Comparison of ENCODE assay signal across 3 cellular contexts in genomic region chr11:83150450-83150849, GRCh38.
TF ChIP-seq lines count a peak whose summit lies in the region.

No MANE protein-coding gene starts in this region.

TF ChIP-seq in SK-N-SH, 30 proteins besides CTCF, POLR2A, EP300 and RAD21 (continues in another document):
- TF ChIP-seq FOXJ3 (CRISPR knock-in tag; IDR thresholded peaks at IDR 0.05) (no peak), USF1 (IDR thresholded peaks at IDR 0.05; ENCODE audit: borderline replicate concordance, low read depth) (no peak), MEF2A (IDR thresholded peaks at IDR 0.05; ENCODE audit: borderline replicate concordance, low read depth) (no peak), SMC3 (IDR thresholded peaks at IDR 0.05; ENCODE audit: low read depth, low read length) (no peak), SIN3A (IDR thresholded peaks at IDR 0.05; ENCODE audit: borderline replicate concordance, low read depth, low read length) (no peak), NFIC (IDR thresholded peaks at IDR 0.05; ENCODE audit: borderline replicate concordance) (no peak), IRF3 (IDR thresholded peaks at IDR 0.05; ENCODE audit: low read depth, low read length) (no peak), POLR2AphosphoS5 (IDR thresholded peaks at IDR 0.05; ENCODE audit: low read depth, low read length) (no peak), RXRA (IDR thresholded peaks at IDR 0.05; ENCODE audit: borderline replicate concordance, low read depth) (no peak), RCOR1 (IDR thresholded peaks at IDR 0.05; ENCODE audit: low read length) (no peak), NRF1 (IDR thresholded peaks at IDR 0.05; ENCODE audit: low read depth, low read length) (no peak), TCF12 (IDR thresholded peaks at IDR 0.05) (no peak), CHD2 (IDR thresholded peaks at IDR 0.05; ENCODE audit: low read length, partially characterized antibody) (no peak), GABPA (IDR thresholded peaks at IDR 0.05; ENCODE audit: low read depth) (no peak), JUND (IDR thresholded peaks at IDR 0.05) (no peak), ELF1 (IDR thresholded peaks at IDR 0.05) (no peak), GATA2 (CRISPR knock-in tag; IDR thresholded peaks at IDR 0.05) (no peak), TAF1 (IDR thresholded peaks at IDR 0.05; ENCODE audit: borderline replicate concordance, low read depth, low read length) (no peak)
- TF ChIP-seq, protein P1, sequence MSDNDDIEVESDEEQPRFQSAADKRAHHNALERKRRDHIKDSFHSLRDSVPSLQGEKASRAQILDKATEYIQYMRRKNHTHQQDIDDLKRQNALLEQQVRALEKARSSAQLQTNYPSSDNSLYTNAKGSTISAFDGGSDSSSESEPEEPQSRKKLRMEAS (IDR thresholded peaks at IDR 0.05; ENCODE audit: low read depth) = no peak

TF ChIP-seq in SK-N-SH treated with all-trans-retinoic acid at 6 μM for 48 hours, 23 proteins besides CTCF, POLR2A, EP300 and RAD21:
- no peak for TF ChIP-seq RARB (CRISPR knock-in tag; IDR thresholded peaks at IDR 0.05)
- TF ChIP-seq TCF4 (CRISPR knock-in tag; IDR thresholded peaks at IDR 0.05; ENCODE audit: borderline replicate concordance) = no peak
- TF ChIP-seq SNAI2 (CRISPR knock-in tag; IDR thresholded peaks at IDR 0.05) = no peak
- no peak for TF ChIP-seq ZNF8 (CRISPR knock-in tag; IDR thresholded peaks at IDR 0.05)
- TF ChIP-seq CREB5 (CRISPR knock-in tag; IDR thresholded peaks at IDR 0.05; ENCODE audit: low read depth) = no peak
- TF ChIP-seq, protein P2, sequence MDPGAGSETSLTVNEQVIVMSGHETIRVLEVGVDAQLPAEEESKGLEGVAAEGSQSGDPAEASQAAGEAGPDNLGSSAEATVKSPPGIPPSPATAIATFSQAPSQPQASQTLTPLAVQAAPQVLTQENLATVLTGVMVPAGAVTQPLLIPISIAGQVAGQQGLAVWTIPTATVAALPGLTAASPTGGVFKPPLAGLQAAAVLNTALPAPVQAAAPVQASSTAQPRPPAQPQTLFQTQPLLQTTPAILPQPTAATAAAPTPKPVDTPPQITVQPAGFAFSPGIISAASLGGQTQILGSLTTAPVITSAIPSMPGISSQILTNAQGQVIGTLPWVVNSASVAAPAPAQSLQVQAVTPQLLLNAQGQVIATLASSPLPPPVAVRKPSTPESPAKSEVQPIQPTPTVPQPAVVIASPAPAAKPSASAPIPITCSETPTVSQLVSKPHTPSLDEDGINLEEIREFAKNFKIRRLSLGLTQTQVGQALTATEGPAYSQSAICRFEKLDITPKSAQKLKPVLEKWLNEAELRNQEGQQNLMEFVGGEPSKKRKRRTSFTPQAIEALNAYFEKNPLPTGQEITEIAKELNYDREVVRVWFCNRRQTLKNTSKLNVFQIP (CRISPR knock-in tag; IDR thresholded peaks at IDR 0.05; ENCODE audit: borderline replicate concordance, low read depth) = no peak
- TF ChIP-seq ESRRG (CRISPR knock-in tag; IDR thresholded peaks at IDR 0.05) = no peak
- TF ChIP-seq PATZ1 (CRISPR knock-in tag; IDR thresholded peaks at IDR 0.05; ENCODE audit: borderline replicate concordance) = no peak
- no peak for TF ChIP-seq CSDC2 (CRISPR knock-in tag; IDR thresholded peaks at IDR 0.05)
- TF ChIP-seq ZNF565 (CRISPR knock-in tag; conservative IDR thresholded peaks at IDR 0.05; ENCODE audit: low read depth) = no peak
- TF ChIP-seq ZFP30 (CRISPR knock-in tag; IDR thresholded peaks at IDR 0.05) = no peak
- no peak for TF ChIP-seq ZFP3 (CRISPR knock-in tag; IDR thresholded peaks at IDR 0.05)

TF ChIP-seq in GM12878, 131 proteins besides CTCF, POLR2A, EP300 and RAD21:
- TF ChIP-seq RUNX3 (IDR thresholded peaks at IDR 0.05; ENCODE audit: low read length) = peak; percentile 59
- peak; percentile 65 for TF ChIP-seq JUNB (IDR thresholded peaks at IDR 0.05)
- no peak for TF ChIP-seq JUND (IDR thresholded peaks at IDR 0.05; ENCODE audit: low read depth, low read length)
